In genomic region chr15:90414408-90415028, GRCh38 we compare ENCODE assay signal across 9 cellular contexts. TPM values are rescaled to one million over a fixed set of nuclear protein-coding genes. Genes with fewer than 3 reads are reported as not detected.
DNase-seq lines count a peak whose midpoint lies in the region; ATAC-seq, FAIRE-seq and TF ChIP-seq lines count a peak whose summit lies in the region.
"Had no signal": no experiment of that assay in that cellular context is flagged by ENCODE, and none has a peak within 500 bp of the region (broad histone marks: within the 10 kb centered on the region; RNA-seq: fewer than 3 reads in every experiment).

No MANE protein-coding gene starts in this region.

- H3K79me2 ChIP-seq in H1 (ENCODE audit: control insufficient read depth in 1 of 2, insufficient read depth in 2 of 2, low read length in 2 of 2): peaks cover 10 to 71% of the 10 kb centered on the region in 2 experiments; a peak in 3 of 4 replicates

- H3K4me1 Mint-ChIP-seq in Caco-2 (ENCODE audit: low read depth, unreplicated experiment): peaks cover 51% of the 10 kb centered on the region

- no peak overlapping the region for H3K14ac ChIP-seq in H1 (ENCODE audit: insufficient read length)

- no peak overlapping the region for H2BK120ac ChIP-seq in H1 (replicated peaks; ENCODE audit: low read depth, low read length)

- peak; percentile 20 to 69 for ATAC-seq in gastrocnemius medialis
- ATAC-seq in GM21737 (IDR thresholded peaks at IDR 0.05; ENCODE audit: unreplicated experiment): no peak
- no peak for ATAC-seq in GM19397 (IDR thresholded peaks at IDR 0.05; ENCODE audit: unreplicated experiment)
- ATAC-seq in sciatic nerve: no peak

- peak overlapping the region; percentile 14 for H2BK5ac ChIP-seq in H1 (ENCODE audit: low read depth, low read length)

- no peak for FAIRE-seq in H1 (lab: Jason Lieb, UNC)

- CTCF ChIA-PET in Caco-2 (lab: Charles Lee): no interaction called here
- CTCF ChIA-PET in H1 (lab: Charles Lee; ENCODE audit: partially characterized antibody): interaction anchor here (1.4 to 3.0 kb wide), 2 partner anchors 20 to 68 kb away, joined by 5 to 8 read pairs; no protein-coding TSS in a partner anchor

- no peak for DNase-seq in Caco-2
- no peak for DNase-seq in SJCRH30
- DNase-seq in H1 (ENCODE audit: low read depth in 1 of 2, low spot score in 2 of 2): no peak
- DNase-seq in gastrocnemius medialis: no peak
- DNase-seq in mucosa of gallbladder (ENCODE audit: low spot score): no peak
- DNase-seq in sciatic nerve (ENCODE audit: low spot score): no peak

- WGBS in H1 (ENCODE audit: extremely low coverage in 1 of 2, insufficient coverage in 1 of 2, insufficient read length in 1 of 2, insufficient replicate concordance in 2 of 2, low coverage in 1 of 2, low lambda C conversion rate in 2 of 2, missing lambda C conversion rate in 1 of 2), 2 experiments: 82% methylated on average over 9 of the region's 9 CpGs; no CpG with 5 or more reads in 1 of the 2 experiments

- H3K79me1 ChIP-seq in H1 (ENCODE audit: low read depth, low read length): peaks cover 4% of the 10 kb centered on the region; the same call in 1 of the 2 replicates

- no peak overlapping the region for H4K8ac ChIP-seq in H1 (ENCODE audit: extremely low read depth, insufficient read depth, low read length)

- no peaks in the 10 kb centered on the region for H3K36me3 ChIP-seq in Caco-2 (ENCODE audit: control insufficient read depth, insufficient read depth, low read length)
- 0 out of 2 replicates have a peak, but pooled peaks cover 4% of the 10 kb centered on the region for H3K36me3 ChIP-seq in SJCRH30
- H3K36me3 ChIP-seq in H1 (ENCODE audit: control insufficient read depth in 2 of 4, insufficient read depth in 4 of 4, low read length in 3 of 4): no peaks in the 10 kb centered on the region
- no peaks in the 10 kb centered on the region for H3K36me3 ChIP-seq in gastrocnemius medialis

- peak overlapping the region; percentile 59 for H3K4me3 Mint-ChIP-seq in Caco-2 (ENCODE audit: unreplicated experiment)

- no peaks in the 10 kb centered on the region for H3K27me3 ChIP-seq in Caco-2 (replicated peaks; ENCODE audit: control insufficient read depth, insufficient read depth, low read length)
- H3K27me3 ChIP-seq in SJCRH30: no peaks in the 10 kb centered on the region
- H3K27me3 ChIP-seq in H1 (replicated peaks in 1 of 4; ENCODE audit: control insufficient read depth in 3 of 4, extremely low read depth in 1 of 4, insufficient read depth in 3 of 4, low read length in 3 of 4): no peaks in the 10 kb centered on the region
- H3K27me3 ChIP-seq in gastrocnemius medialis: no peaks in the 10 kb centered on the region

- H2AFZ ChIP-seq in H1 (ENCODE audit: low read length): no peak overlapping the region

- peak overlapping the region; percentile 19 for H3K18ac ChIP-seq in H1 (ENCODE audit: extremely low read depth, low read length)

- peak overlapping the region; percentile 8; the same call in 1 of the 2 replicates for H2AK5ac ChIP-seq in H1 (ENCODE audit: low read depth, low read length)

- no peak overlapping the region for H3K9ac ChIP-seq in H1 (replicated peaks in 1 of 4; ENCODE audit: extremely low read depth in 1 of 4, low read depth in 3 of 4, low read length in 3 of 4)
- H3K9ac ChIP-seq: KMS-11 had no signal

- no peak overlapping the region for H3K4me3 ChIP-seq in Caco-2 (ENCODE audit: low read depth, low read length)
- no peak overlapping the region for H3K4me3 ChIP-seq in SJCRH30
- H3K4me3 ChIP-seq in H1 (ENCODE audit: extremely low read depth in 1 of 4, insufficient read depth in 2 of 4, low read depth in 3 of 4, low read length in 4 of 4): no peak overlapping the region
- no peak overlapping the region for H3K4me3 ChIP-seq in gastrocnemius medialis

- no peak for TF ChIP-seq EP300 in H1 (IDR thresholded peaks at IDR 0.05; ENCODE audit: borderline replicate concordance in 1 of 2, low read depth in 2 of 2, low read length in 2 of 2)

- intact Hi-C loops in Caco-2 (cut with micrococcal nuclease; ENCODE audit: unreplicated experiment): no loop called here
- intact Hi-C loops in gastrocnemius medialis (cut with DNase I; ENCODE audit: low total_unique reads): no loop called here
- intact Hi-C loops in sciatic nerve (cut with DNase I): no loop called here

- H3K56ac ChIP-seq in H1 (replicated peaks; ENCODE audit: insufficient read length, low read depth, low read length): no peak overlapping the region

- H3K27ac Mint-ChIP-seq in Caco-2 (ENCODE audit: unreplicated experiment): peak overlapping the region; percentile 88

- H3K4me2 ChIP-seq in H1 (ENCODE audit: insufficient read depth in 1 of 2, low read depth in 2 of 2, low read length in 2 of 2): peak overlapping the region in 1 of 2 experiments; percentile 62; a peak in 2 of 4 replicates
- H3K4me2 ChIP-seq: KMS-11 had no signal

- peaks cover 35% of the 10 kb centered on the region for H3K36me3 Mint-ChIP-seq in Caco-2 (ENCODE audit: insufficient read depth, unreplicated experiment)

- TF ChIP-seq POLR2A in H1 (IDR thresholded peaks at IDR 0.05; ENCODE audit: control extremely low read depth in 1 of 2, low read depth in 2 of 2, low read length in 2 of 2) (no peak), gastrocnemius medialis (IDR thresholded peaks at IDR 0.05) (peak in 1 of 2 donors; percentile 15)

- H3K4ac ChIP-seq in H1 (replicated peaks; ENCODE audit: insufficient read length, low read depth, low read length): peak overlapping the region; percentile 3

- H2BK12ac ChIP-seq in H1 (ENCODE audit: low read depth, low read length): peak overlapping the region; percentile 95

- H4K91ac ChIP-seq in H1 (replicated peaks; ENCODE audit: insufficient read length, low read length): no peak overlapping the region

- no peaks in the 10 kb centered on the region for H3K9me3 Mint-ChIP-seq in Caco-2 (ENCODE audit: unreplicated experiment)

- peak overlapping the region; percentile 40; the same call in 1 of the 2 replicates for H2BK15ac ChIP-seq in H1 (ENCODE audit: low read length)

- H3K23ac ChIP-seq in H1 (ENCODE audit: insufficient read length): no peak overlapping the region

- H3K27me3 Mint-ChIP-seq in Caco-2 (ENCODE audit: insufficient read depth, unreplicated experiment): no peaks in the 10 kb centered on the region

- H4K5ac ChIP-seq in H1 (ENCODE audit: insufficient read length, low read depth, low read length): no peak overlapping the region

- H2BK20ac ChIP-seq in H1 (ENCODE audit: low read length): no peak overlapping the region

- TF ChIP-seq CTCF in Caco-2 (IDR thresholded peaks at IDR 0.05; ENCODE audit: insufficient read depth in 1 of 2, low read depth in 1 of 2, low read length in 1 of 2, severe bottlenecking in 1 of 2, unreplicated experiment in 1 of 2) (no peak), H1 (IDR thresholded peaks at IDR 0.05; ENCODE audit: control extremely low read depth in 1 of 3, insufficient read depth in 1 of 3, low read depth in 1 of 3, low read length in 3 of 3) (no peak), gastrocnemius medialis (IDR thresholded peaks at IDR 0.05 in 4 of 5, conservative IDR thresholded peaks at IDR 0.05 in 1 of 5) (no peak)

- no peak for TF ChIP-seq RAD21 in H1 (IDR thresholded peaks at IDR 0.05 in 1 of 2, conservative IDR thresholded peaks at IDR 0.05 in 1 of 2; ENCODE audit: low read depth in 2 of 2, low read length in 2 of 2)

- peaks cover 50% of the 10 kb centered on the region for H3K4me1 ChIP-seq in Caco-2
- H3K4me1 ChIP-seq in SJCRH30: peaks cover 14% of the 10 kb centered on the region
- H3K4me1 ChIP-seq in H1 (replicated peaks in 1 of 4; ENCODE audit: control insufficient read depth in 3 of 4, insufficient read depth in 4 of 4, low read length in 3 of 4): peaks cover 16 to 25% (median 23%) of the 10 kb centered on the region in 4 experiments
- H3K4me1 ChIP-seq in gastrocnemius medialis: peaks cover 57 to 66% of the 10 kb centered on the region in 2 donors

- POLR2A ChIA-PET in Caco-2 (lab: Charles Lee) (interaction anchor here (0.6 to 1.6 kb wide), 4 partner anchors 21 to 445 kb away, joined by 3 to 6 read pairs (median 4); partner anchors contain the start of genes IQGAP1 and ZNF774), H1 (lab: Charles Lee; ENCODE audit: partially characterized antibody) (interaction anchor here (0.8 to 3.3 kb wide), 5 partner anchors 10 to 26 kb away, joined by 3 to 15 read pairs (median 7); partner anchors contain the start of gene IQGAP1)

- no peaks in the 10 kb centered on the region for H3K9me3 ChIP-seq in Caco-2
- H3K9me3 ChIP-seq in SJCRH30 (replicated peaks): peaks cover 10% of the 10 kb centered on the region; the same call in 1 of the 2 replicates
- H3K9me3 ChIP-seq in H1 (ENCODE audit: insufficient read depth in 2 of 2, low read depth in 1 of 2, low read length in 1 of 2): peaks cover 0 to 1% of the 10 kb centered on the region in 2 experiments; a peak in 1 of 4 replicates
- no peaks in the 10 kb centered on the region for H3K9me3 ChIP-seq in gastrocnemius medialis

- no peaks in the 10 kb centered on the region for H4K20me1 ChIP-seq in H1 (replicated peaks in 1 of 2; ENCODE audit: control insufficient read depth in 1 of 2, insufficient read depth in 2 of 2, low read length in 2 of 2)

- no peaks in the 10 kb centered on the region for H3K23me2 ChIP-seq in H1 (ENCODE audit: low read depth, low read length)

- H3K27ac ChIP-seq in SJCRH30 (0 out of 2 replicates have a peak overlapping the region, but pooled peaks have one; percentile 1), H1 (ENCODE audit: low read depth, low read length) (peak overlapping the region; percentile 61), gastrocnemius medialis (peak overlapping the region; percentile 66 to 77 (median 70))
- H3K27ac ChIP-seq: KMS-11 had no signal

- in situ Hi-C loops in gastrocnemius medialis (cut with MboI; ENCODE audit: low sequenced_read_pairs in 4 of 4): no loop called here

- no TSS peak for BruUV-seq in Caco-2 (replicated peaks; lab: Mats Ljungman, UMichigan)

TF ChIP-seq in H1, 55 proteins besides CTCF, POLR2A, EP300 and RAD21 (continues in another document):
- TF ChIP-seq CEBPB (IDR thresholded peaks at IDR 0.05; ENCODE audit: low read depth, low read length) (no peak), RXRA (IDR thresholded peaks at IDR 0.05; ENCODE audit: insufficient read depth, low read depth, low read length) (no peak), KDM1A (IDR thresholded peaks at IDR 0.05; ENCODE audit: borderline replicate concordance, low read length) (no peak)

RNA-seq across cellular contexts. Expression of gene IQGAP1, which starts 26.5 kb away (rescaled TPM):
- total RNA-seq in Caco-2 (2022): 142 and 150 TPM in 2 replicates
- 85.0 and 100 TPM in 2 replicates for total RNA-seq in SJCRH30 (2014; rRNA removed; shearing (Covaris generic))
- total RNA-seq in H1 (2021; fragmentation: NEBNext Ultra II Directional; extraction: Animal tissue kit (Norgen Biotek cat#: 25700)): 133 and 138 TPM in 2 replicates
- polyA plus RNA-seq in H1 (2011; rRNA removed): 34.8 and 56.0 TPM in 2 replicates
- polyA plus RNA-seq in H1 (2011; cell fraction: cytosol; rRNA removed): 42.1 TPM
- 187 TPM for polyA plus RNA-seq in H1 (2011; cell fraction: nucleus; rRNA removed)
- polyA plus RNA-seq in H1 (2012, experiment 1 of 2): 71.3 to 118 TPM (median 79.1 TPM) in 4 replicates
- 4.1 TPM for polyA plus RNA-seq in H1 (2012, experiment 2 of 2)
- 301 TPM for polyA plus RNA-seq in H1 (2013, experiment 1 of 2)
- 289 TPM for polyA plus RNA-seq in H1 (2013, experiment 2 of 2)
- polyA minus RNA-seq in H1 (2011; rRNA and poly(A)+ RNA removed): 158 and 190 TPM in 2 replicates
- polyA minus RNA-seq in H1 (2011; cell fraction: cytosol; rRNA and poly(A)+ RNA removed): 60.2 TPM
- polyA minus RNA-seq in H1 (2011; cell fraction: nucleus; rRNA and poly(A)+ RNA removed): 350 TPM
- total RNA-seq in gastrocnemius medialis: 10 to 100 TPM; 39.1 to 92.7 (median 59.1) TPM
- 159 TPM for total RNA-seq in mucosa of gallbladder
- total RNA-seq in sciatic nerve: 202 TPM

Comparison
In these comparisons a context has a peak if more than half of its experiments do, and no peak if none do; other contexts are left out.
1. H3K27ac ChIP-seq: peak in every context shown above with its lines; median percentile 70 in gastrocnemius medialis; 61 in H1; 1 in SJCRH30.
2. ATAC-seq: peak in gastrocnemius medialis (2 of 2); none in GM21737 (single experiment), GM19397 (single experiment) and sciatic nerve (single experiment).